In the genomic region with DNA sequence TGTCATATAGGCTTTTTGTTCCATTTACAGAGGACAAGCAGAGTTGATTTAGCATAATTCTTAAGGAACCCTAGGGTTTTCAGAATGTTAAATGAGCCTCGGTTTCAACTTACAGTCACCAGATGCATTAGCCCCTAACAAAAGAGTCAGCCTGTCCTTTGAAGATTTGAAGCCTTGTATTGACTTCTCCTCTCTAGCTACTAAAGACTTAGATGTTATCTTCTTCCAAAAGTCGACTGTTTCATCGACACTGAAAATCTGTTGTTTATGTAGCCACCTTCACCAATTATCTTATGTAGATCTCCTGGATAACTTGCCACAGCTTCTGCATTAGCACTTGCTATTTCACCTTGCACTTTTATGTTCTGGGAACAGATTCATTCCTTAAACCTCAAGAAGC, we compare ENCODE assay signal across 27 cellular contexts. TPM values are rescaled to one million over a fixed set of nuclear protein-coding genes. Genes with fewer than 3 reads are reported as not detected.
"Had no signal": no experiment of that assay in that cellular context is flagged by ENCODE, and none has a peak within 500 bp of the region (broad histone marks: within the 10 kb centered on the region; RNA-seq: fewer than 3 reads in every experiment).

No MANE protein-coding gene starts in this region.

- H3K36me3 ChIP-seq: Peyer's patch, SJSA1 had no signal

- H3K4me3 ChIP-seq: Peyer's patch, SJSA1 had no signal

- H3K9ac ChIP-seq: SK-N-SH had no signal

- ATAC-seq: PC-3 had no signal

- H3K9me3 ChIP-seq: Peyer's patch, SJSA1, SK-N-SH had no signal

- H3K27me3 ChIP-seq: Peyer's patch, SJSA1 had no signal

- H3K4me1 ChIP-seq: Peyer's patch, SJSA1 had no signal

- DNase-seq: MV-4-11, NCI-H1092, NCI-H1105, NCI-H1417 treated with DMSO at 0.1 percent for 48 hours, NCI-H1436 treated with DMSO at 0.1 percent for 48 hours, NCI-H1694 treated with DMSO at 0.1 percent for 48 hours, NCI-H187 treated with DMSO at 0.1 percent for 48 hours, NCI-H2029, NCI-H2081, NCI-H2227 treated with DMSO at 0.1 percent for 48 hours, NCI-H345, NCI-H446, NCI-H510A treated with DMSO at 0.1 percent for 48 hours, NCI-H524 treated with DMSO at 0.1 percent for 48 hours, NCI-H526 treated with DMSO at 0.1 percent for 48 hours, NCI-H748 treated with DMSO at 0.1 percent for 48 hours, NCI-H82, OCI-M1, PC-3, Peyer's patch, Right ventricle myocardium superior, SHP77 treated with DMSO at 0.1 percent for 48 hours, SK-N-SH, SW 1271, T-helper 1 cell had no signal

- H3K27ac ChIP-seq: Peyer's patch, SJSA1 had no signal

- H3K4me2 ChIP-seq: SK-N-SH had no signal

RNA-seq across cellular contexts. Expression of gene SOX11, which starts 31.6 kb away (rescaled TPM):
- total RNA-seq: MCF 10A, PC-3, Peyer's patch had no signal
